ENCODE assay signal across 9 cellular contexts in the genomic region with DNA sequence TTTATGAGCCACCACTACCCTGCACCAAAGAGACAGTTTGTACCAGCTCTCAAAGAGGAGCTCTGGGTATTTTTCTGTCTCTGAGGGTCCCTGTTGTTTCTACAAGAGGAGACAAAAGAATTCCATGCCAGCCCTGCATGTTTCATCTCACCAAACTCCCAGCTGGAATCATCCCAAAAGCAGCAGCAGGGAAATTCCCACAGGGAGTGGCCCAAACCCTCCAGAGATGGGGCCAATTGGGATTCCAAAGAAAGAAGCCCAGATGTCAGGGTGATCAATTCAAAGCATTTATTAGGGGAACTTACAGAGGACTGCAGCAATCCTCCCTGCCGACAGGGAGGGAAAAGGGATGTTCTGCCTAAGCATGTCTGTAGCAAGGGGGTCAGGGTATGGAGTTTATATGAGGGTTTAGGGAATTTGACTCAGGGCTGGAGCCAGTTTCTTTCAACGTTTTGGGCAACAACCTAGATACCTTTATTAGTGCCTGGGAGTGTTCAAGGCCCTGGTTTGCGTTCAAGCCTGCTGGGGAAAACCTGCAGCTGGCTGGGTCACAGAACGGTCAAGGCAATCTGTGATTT.
DNase-seq lines count a peak whose midpoint lies in the region; ATAC-seq and FAIRE-seq lines count a peak whose summit lies in the region.
"Had no signal": no experiment of that assay in that cellular context is flagged by ENCODE, and none has a peak within 500 bp of the region (broad histone marks: within the 10 kb centered on the region; RNA-seq: fewer than 3 reads in every experiment).

No MANE protein-coding gene starts in this region.

- no peak for FAIRE-seq in urothelium cell line (lab: Jason Lieb, UNC)

- no peaks in the 10 kb centered on the region for H3K9me3 ChIP-seq in iPS-20b (ENCODE audit: insufficient read depth, low read depth, low read length)

- peak; percentile 64 for DNase-seq in HS-5 (ENCODE audit: low read depth)
- DNase-seq in astrocyte of the hippocampus (ENCODE audit: low read depth, low spot score): peak; percentile 86
- DNase-seq in urothelium cell line (ENCODE audit: low spot score): peak; percentile 53
- DNase-seq in NCI-H1930 (lab: John Stamatoyannopoulos, UW): no peak
- DNase-seq: GOT3, T-helper 17 cell had no signal

- H3K27ac ChIP-seq in iPS-20b (ENCODE audit: low read length): no peak overlapping the region

- peak overlapping the region; percentile 9; the same call in 1 of the 2 replicates for H3K9ac ChIP-seq in iPS-20b (ENCODE audit: low read depth, low read length)

- H3K36me3 ChIP-seq in iPS-20b (ENCODE audit: insufficient read depth, low read depth, low read length): no peaks in the 10 kb centered on the region

- ATAC-seq in GM21367 (IDR thresholded peaks at IDR 0.05; ENCODE audit: unreplicated experiment): no peak
- no peak for ATAC-seq in GM18909 (IDR thresholded peaks at IDR 0.05; ENCODE audit: poor library complexity, unreplicated experiment)
- ATAC-seq: T-helper 17 cell had no signal

- H3K4me3 ChIP-seq in iPS-20b (ENCODE audit: low read length): no peak overlapping the region

- peaks cover 4% of the 10 kb centered on the region; the same call in 1 of the 2 replicates for H3K4me1 ChIP-seq in iPS-20b (ENCODE audit: insufficient read depth, low read length)

- no peaks in the 10 kb centered on the region for H3K27me3 ChIP-seq in iPS-20b (ENCODE audit: insufficient read depth, low read length)

Comparison
In these comparisons a context has a peak if more than half of its experiments do, and no peak if none do; other contexts are left out.
1. DNase-seq: peak in HS-5 (single experiment), astrocyte of the hippocampus (single experiment) and urothelium cell line (single experiment); none in NCI-H1930 (0 of 2).